Comparison of ENCODE assay signal across 13 cellular contexts in genomic region chr15:67825880-67826716, GRCh38. TPM values are rescaled to one million over a fixed set of nuclear protein-coding genes. Genes with fewer than 3 reads are reported as not detected.
DNase-seq lines count a peak whose midpoint lies in the region; ATAC-seq, FAIRE-seq and TF ChIP-seq lines count a peak whose summit lies in the region.
"Had no signal": no experiment of that assay in that cellular context is flagged by ENCODE, and none has a peak within 500 bp of the region (broad histone marks: within the 10 kb centered on the region; RNA-seq: fewer than 3 reads in every experiment).

No MANE protein-coding gene starts in this region.

- H3K4me1 Mint-ChIP-seq in CD14-positive monocyte = peaks cover 59% of the 10 kb centered on the region
- peaks cover 59% of the 10 kb centered on the region for H3K4me1 Mint-ChIP-seq in nephron progenitor cell

- intact Hi-C loops in CD14-positive monocyte (cut with micrococcal nuclease) = no loop called here
- intact Hi-C loops in mammary epithelial cell (cut with micrococcal nuclease) = no loop called here

- H3K27me3 Mint-ChIP-seq in CD14-positive monocyte (ENCODE audit: low read depth in 3 of 3) (peaks cover 76 to 97% (median 82%) of the 10 kb centered on the region in 3 donors), nephron progenitor cell (ENCODE audit: low read depth, poor library complexity) (peaks cover 88% of the 10 kb centered on the region)

- H3K9me3 Mint-ChIP-seq in CD14-positive monocyte (peaks cover 0 to 47% (median 38%) of the 10 kb centered on the region in 7 donors), nephron progenitor cell (no peaks in the 10 kb centered on the region)

- in situ Hi-C loops in mammary epithelial cell (cut with MboI; ENCODE audit: low sequenced_read_pairs in 2 of 2) = loop anchor here (25.0 kb wide), 1 partner anchor 889 kb away; no protein-coding TSS in a partner anchor

- no peaks in the 10 kb centered on the region for H3K9me3 ChIP-seq in mammary epithelial cell (replicated peaks; ENCODE audit: insufficient read depth, low read length)
- H3K9me3 ChIP-seq: right lobe of liver had no signal

- no TSS peak for BruUV-seq in mammary epithelial cell (replicated peaks; lab: Mats Ljungman, UMichigan)

- H4K20me1 ChIP-seq in mammary epithelial cell (ENCODE audit: insufficient read depth, low read length) = peaks cover 4% of the 10 kb centered on the region

- peak; percentile 65 for FAIRE-seq in HTR-8/SVneo (lab: Jason Lieb, UNC)
- FAIRE-seq: islet of Langerhans had no signal

- peaks cover 82% of the 10 kb centered on the region for H3K27me3 ChIP-seq in mammary epithelial cell (ENCODE audit: insufficient read depth, low read length)
- peaks cover 99% of the 10 kb centered on the region for H3K27me3 ChIP-seq in foreskin keratinocyte

- H3K4me3 ChIP-seq in mammary epithelial cell (replicated peaks in 1 of 3; ENCODE audit: insufficient read depth in 1 of 3, low read depth in 2 of 3, low read length in 3 of 3) = no peak overlapping the region
- H3K4me3 ChIP-seq: right lobe of liver had no signal

- 12% methylated on average over 43 of the region's 77 CpGs for WGBS in mammary epithelial cell (ENCODE audit: low coverage, missing lambda C conversion rate)

- CTCF ChIA-PET in mammary epithelial cell (lab: Charles Lee; ENCODE audit: low non-redundant PET) = no interaction called here

- DNase-seq in CD14-positive monocyte (ENCODE audit: low spot score) (no peak), HTR-8/SVneo (ENCODE audit: insufficient read length, low spot score) (no peak), mammary epithelial cell (no peak), nephron progenitor cell (no peak), foreskin keratinocyte (no peak), kidney glomerular epithelial cell (lab: John Stamatoyannopoulos, UW) (no peak)

- no peak overlapping the region for H3K27ac Mint-ChIP-seq in CD14-positive monocyte
- no peak overlapping the region for H3K27ac Mint-ChIP-seq in nephron progenitor cell

- H3K36me3 ChIP-seq in mammary epithelial cell (ENCODE audit: insufficient read depth, low read length) = no peaks in the 10 kb centered on the region
- H3K36me3 ChIP-seq: right lobe of liver had no signal

- TF ChIP-seq CTCF in CD14-positive monocyte (IDR thresholded peaks at IDR 0.05) = no peak
- TF ChIP-seq CTCF in mammary epithelial cell (conservative IDR thresholded peaks at IDR 0.05 in 1 of 2, IDR thresholded peaks at IDR 0.05 in 1 of 2; ENCODE audit: extremely low read depth in 1 of 2, insufficient read depth in 1 of 2, low read depth in 1 of 2, low read length in 2 of 2) = no peak
- no peak for TF ChIP-seq CTCF in nephron progenitor cell (IDR thresholded peaks at IDR 0.05)
- TF ChIP-seq CTCF in foreskin keratinocyte (conservative IDR thresholded peaks at IDR 0.05) = no peak

- peaks cover 17 to 30% of the 10 kb centered on the region in 2 donors for H3K36me3 Mint-ChIP-seq in CD14-positive monocyte
- H3K36me3 Mint-ChIP-seq in nephron progenitor cell (ENCODE audit: low read depth) = no peaks in the 10 kb centered on the region

- H3K4me3 Mint-ChIP-seq in CD14-positive monocyte (peak overlapping the region; percentile 80 to 94), nephron progenitor cell (peak overlapping the region; percentile 59)

- no peak overlapping the region for H3K27ac ChIP-seq in mammary epithelial cell (ENCODE audit: insufficient read depth, low read depth, low read length)
- no peak overlapping the region for H3K27ac ChIP-seq in foreskin keratinocyte
- H3K27ac ChIP-seq: right lobe of liver had no signal

- ATAC-seq in GM21381 (IDR thresholded peaks at IDR 0.05; ENCODE audit: unreplicated experiment) (no peak), foreskin keratinocyte (no peak), HG03108 (IDR thresholded peaks at IDR 0.05; ENCODE audit: unreplicated experiment) (no peak)
- ATAC-seq: activated CD4-positive, CD25-positive, alpha-beta regulatory T cell treated with anti-CD3 and anti-CD28 coated beads, Interleukin-2, amount 50 U/mL, for 24 hours had no signal

- dilution Hi-C loops in mammary epithelial cell (cut with HindIII; ENCODE audit: low sequenced_read_pairs) = no loop called here

- H2AFZ ChIP-seq in mammary epithelial cell (ENCODE audit: low read depth, low read length) = no peak overlapping the region

- peak overlapping the region; percentile 70 for H3K4me2 ChIP-seq in mammary epithelial cell (ENCODE audit: insufficient read depth, low read depth, low read length)

- H3K4me1 ChIP-seq in mammary epithelial cell (ENCODE audit: insufficient read depth, low read length) = no peaks in the 10 kb centered on the region
- H3K4me1 ChIP-seq in foreskin keratinocyte = no peaks in the 10 kb centered on the region

- no peak overlapping the region for H3K9ac ChIP-seq in mammary epithelial cell (ENCODE audit: insufficient read depth, low read length)

- no peaks in the 10 kb centered on the region for H3K79me2 ChIP-seq in mammary epithelial cell (ENCODE audit: insufficient read depth, low read length)

RNA-seq across cellular contexts. Expression of gene SKOR1, which starts 0.8 kb away (rescaled TPM):
- polyA plus RNA-seq in CD14-positive monocyte = not detected
- under 1 TPM in 1 of 2 donors, not detected in 1; under 0.01 TPM for total RNA-seq in mammary epithelial cell
- 0.02 TPM for polyA plus RNA-seq in mammary epithelial cell
- polyA minus RNA-seq in mammary epithelial cell = not detected
- not detected in 2 replicates for total RNA-seq in foreskin keratinocyte
- polyA plus RNA-seq in foreskin keratinocyte = 0.01 TPM in 1 of 2 replicates, not detected in the other

RNA-seq across cellular contexts. Expression of gene RNU6-1, which starts 13.7 kb away (rescaled TPM):
- polyA plus RNA-seq in CD14-positive monocyte (not detected), mammary epithelial cell (not detected), foreskin keratinocyte (not detected in 2 replicates)
- total RNA-seq in mammary epithelial cell (not detected), foreskin keratinocyte (not detected in 2 replicates)
- not detected for polyA minus RNA-seq in mammary epithelial cell
- total RNA-seq: dermis microvascular lymphatic vessel endothelial cell, G401, right lobe of liver had no signal
